ENCODE assay signal across 7 cellular contexts in the genomic region with DNA sequence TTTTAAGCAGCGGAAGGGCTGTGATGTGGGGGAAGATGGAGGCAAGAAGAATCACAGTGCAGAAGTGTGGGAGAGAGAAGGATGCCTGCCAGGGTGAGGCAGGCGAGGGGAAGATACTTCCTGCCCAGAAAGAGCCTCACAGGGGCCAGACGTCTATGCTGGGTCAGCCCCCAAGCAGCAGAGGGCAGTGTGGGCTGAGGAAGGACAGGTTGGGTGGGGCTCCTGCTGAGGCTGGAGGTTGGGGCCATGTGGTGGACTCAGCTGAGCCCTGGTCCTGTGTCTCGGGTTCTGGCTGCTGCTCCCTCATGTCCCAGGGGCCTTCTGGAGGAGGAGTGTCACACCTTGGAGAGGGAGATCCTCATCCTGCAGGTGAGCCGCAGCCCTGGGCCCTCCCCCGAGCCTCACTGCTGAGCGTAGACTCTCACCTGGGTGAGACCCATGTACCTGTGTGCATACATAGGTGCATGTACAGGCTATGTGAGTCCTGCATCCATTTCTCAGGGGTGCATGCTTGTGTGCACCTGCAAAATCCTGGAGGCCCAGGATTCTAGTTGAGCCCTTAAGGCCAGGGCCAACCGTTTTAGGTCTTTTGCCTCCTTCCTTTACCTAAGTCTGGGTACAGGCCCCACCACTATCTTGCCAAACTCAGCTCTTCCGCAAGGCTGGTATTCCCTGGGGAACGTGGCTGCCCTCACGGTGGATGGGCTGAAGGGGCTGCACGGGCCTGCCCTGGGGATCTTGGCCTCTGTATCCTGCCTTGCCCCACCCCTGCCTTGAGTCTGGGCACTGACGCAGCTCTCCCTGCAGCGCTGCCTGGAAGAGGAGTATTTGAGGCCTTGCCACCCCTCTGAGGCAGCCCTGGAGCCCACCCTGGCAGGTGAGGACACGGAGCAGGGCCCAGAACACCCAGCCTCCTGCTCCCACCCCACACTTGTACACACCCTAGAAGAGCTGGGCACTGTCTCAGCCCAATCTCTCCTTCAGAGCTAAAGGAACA. TPM values are rescaled to one million over a fixed set of nuclear protein-coding genes. Genes with fewer than 3 reads are reported as not detected.
DNase-seq lines count a peak whose midpoint lies in the region; ATAC-seq and FAIRE-seq lines count a peak whose summit lies in the region.

No MANE protein-coding gene starts in this region.

- H3K4me1 Mint-ChIP-seq in stimulated activated naive B cell treated with anti-CD40 and anti-IgM and Interleukin-4, amounts not matched to agents 10 μg/mL and 1 μg/mL and 100 μg/mL, for 72 hours: peaks cover 21 to 34% of the 10 kb centered on the region in 2 donors
- H3K4me1 Mint-ChIP-seq in activated T-cell treated with anti-CD3 and anti-CD28 coated beads, Interleukin-2, amount 50 U/mL, for 4 hours (ENCODE audit: low read depth): peaks cover 11% of the 10 kb centered on the region

- H3K27ac Mint-ChIP-seq in stimulated activated naive B cell treated with anti-CD40 and anti-IgM and Interleukin-4, amounts not matched to agents 10 μg/mL and 1 μg/mL and 100 μg/mL, for 72 hours: no peak overlapping the region

- H3K27me3 Mint-ChIP-seq in stimulated activated naive B cell treated with anti-CD40 and anti-IgM and Interleukin-4, amounts not matched to agents 10 μg/mL and 1 μg/mL and 100 μg/mL, for 72 hours: no peaks in the 10 kb centered on the region
- no peaks in the 10 kb centered on the region for H3K27me3 Mint-ChIP-seq in activated T-cell treated with anti-CD3 and anti-CD28 coated beads, Interleukin-2, amount 50 U/mL, for 4 hours (ENCODE audit: low read depth)

- DNase-seq in ELR (ENCODE audit: low read depth) (peak; percentile 67), HTR-8/SVneo (ENCODE audit: insufficient read length, low spot score) (peak; percentile 24), SW480 (ENCODE audit: low spot score) (peak; percentile 50), medulla oblongata (ENCODE audit: extremely low spot score) (peak; percentile 37)
- DNase-seq in stimulated activated naive B cell treated with anti-CD40 and anti-IgM and Interleukin-4, amounts not matched to agents 10 μg/mL and 1 μg/mL and 100 μg/mL, for 72 hours: no peak
- DNase-seq in activated T-cell treated with anti-CD3 and anti-CD28 coated beads, Interleukin-2, amount 50 U/mL, for 4 hours: no peak

- H3K4me3 Mint-ChIP-seq in stimulated activated naive B cell treated with anti-CD40 and anti-IgM and Interleukin-4, amounts not matched to agents 10 μg/mL and 1 μg/mL and 100 μg/mL, for 72 hours: no peak overlapping the region
- H3K4me3 Mint-ChIP-seq in activated T-cell treated with anti-CD3 and anti-CD28 coated beads, Interleukin-2, amount 50 U/mL, for 4 hours: no peak overlapping the region

- H3K9me3 Mint-ChIP-seq in stimulated activated naive B cell treated with anti-CD40 and anti-IgM and Interleukin-4, amounts not matched to agents 10 μg/mL and 1 μg/mL and 100 μg/mL, for 72 hours: no peaks in the 10 kb centered on the region
- no peaks in the 10 kb centered on the region for H3K9me3 Mint-ChIP-seq in activated T-cell treated with anti-CD3 and anti-CD28 coated beads, Interleukin-2, amount 50 U/mL, for 4 hours

- ATAC-seq in stimulated activated naive B cell treated with anti-CD40 and anti-IgM and Interleukin-4, amounts not matched to agents 10 μg/mL and 1 μg/mL and 100 μg/mL, for 72 hours (replicated peaks): no peak
- no peak for ATAC-seq in activated T-cell treated with anti-CD3 and anti-CD28 coated beads, Interleukin-2, amount 50 U/mL, for 4 hours
- no peak for ATAC-seq in GM18909 (IDR thresholded peaks at IDR 0.05; ENCODE audit: poor library complexity, unreplicated experiment)

- no peaks in the 10 kb centered on the region for H3K36me3 Mint-ChIP-seq in stimulated activated naive B cell treated with anti-CD40 and anti-IgM and Interleukin-4, amounts not matched to agents 10 μg/mL and 1 μg/mL and 100 μg/mL, for 72 hours
- H3K36me3 Mint-ChIP-seq in activated T-cell treated with anti-CD3 and anti-CD28 coated beads, Interleukin-2, amount 50 U/mL, for 4 hours (ENCODE audit: insufficient read depth): peaks cover 2% of the 10 kb centered on the region

- peak; percentile 28 for FAIRE-seq in HTR-8/SVneo (lab: Jason Lieb, UNC)

RNA-seq across cellular contexts. Expression of a gene that starts 3.7 kb away (rescaled TPM):
- total RNA-seq in activated T-cell treated with anti-CD3 and anti-CD28 coated beads, Interleukin-2, amount 50 U/mL, for 4 hours: 1 to 10 TPM; 1.0 to 1.8 (median 1.2) TPM

RNA-seq across cellular contexts. Expression of a gene that starts 16.1 kb away (rescaled TPM):
- 10 to 100 TPM; 32.1 to 35.1 (median 33.7) TPM for total RNA-seq in activated T-cell treated with anti-CD3 and anti-CD28 coated beads, Interleukin-2, amount 50 U/mL, for 4 hours

RNA-seq across cellular contexts. Expression of a gene that starts 20.3 kb away (rescaled TPM):
- total RNA-seq in activated T-cell treated with anti-CD3 and anti-CD28 coated beads, Interleukin-2, amount 50 U/mL, for 4 hours: 100 to 1,000 TPM; 202 to 210 (median 209) TPM

RNA-seq across cellular contexts. Expression of a gene that starts 25.3 kb away (rescaled TPM):
- total RNA-seq in activated T-cell treated with anti-CD3 and anti-CD28 coated beads, Interleukin-2, amount 50 U/mL, for 4 hours: 100 to 1,000 TPM; 128 to 151 (median 145) TPM

RNA-seq across cellular contexts. Expression of a gene that starts 36.2 kb away (rescaled TPM):
- total RNA-seq in activated T-cell treated with anti-CD3 and anti-CD28 coated beads, Interleukin-2, amount 50 U/mL, for 4 hours: 10 to 100 TPM; 14.3 to 25.0 (median 18.3) TPM

Comparison
In these comparisons a context has a peak if more than half of its experiments do, and no peak if none do; other contexts are left out.
1. DNase-seq: peak in ELR (single experiment), HTR-8/SVneo (single experiment), SW480 (single experiment) and medulla oblongata (single experiment); none in stimulated activated naive B cell treated with anti-CD40 and anti-IgM and Interleukin-4, amounts not matched to agents 10 μg/mL and 1 μg/mL and 100 μg/mL, for 72 hours (single experiment) and activated T-cell treated with anti-CD3 and anti-CD28 coated beads, Interleukin-2, amount 50 U/mL, for 4 hours (single experiment).